1 cellular context compared by ENCODE assay signal in genomic region chr16:578870-579405, GRCh38.
TF ChIP-seq lines count a peak whose summit lies in the region.

No MANE protein-coding gene starts in this region.

TF ChIP-seq in K562, 482 proteins besides CTCF, POLR2A, EP300 and RAD21 (continued from another document and continues in another):
- TF ChIP-seq MBD2 (IDR thresholded peaks at IDR 0.05; ENCODE audit: borderline replicate concordance, low read depth): no peak
- no peak for TF ChIP-seq ZNF785 (CRISPR knock-in tag; IDR thresholded peaks at IDR 0.05)
- TF ChIP-seq PHB2 (IDR thresholded peaks at IDR 0.05; ENCODE audit: low read depth): no peak
- no peak for TF ChIP-seq TCF7L2 (IDR thresholded peaks at IDR 0.05; ENCODE audit: low read depth, low read length)
- 0 out of 2 replicates have a peak, but pooled peaks have one; percentile 28 for TF ChIP-seq LARP7 (IDR thresholded peaks at IDR 0.05)
- TF ChIP-seq, protein P1, sequence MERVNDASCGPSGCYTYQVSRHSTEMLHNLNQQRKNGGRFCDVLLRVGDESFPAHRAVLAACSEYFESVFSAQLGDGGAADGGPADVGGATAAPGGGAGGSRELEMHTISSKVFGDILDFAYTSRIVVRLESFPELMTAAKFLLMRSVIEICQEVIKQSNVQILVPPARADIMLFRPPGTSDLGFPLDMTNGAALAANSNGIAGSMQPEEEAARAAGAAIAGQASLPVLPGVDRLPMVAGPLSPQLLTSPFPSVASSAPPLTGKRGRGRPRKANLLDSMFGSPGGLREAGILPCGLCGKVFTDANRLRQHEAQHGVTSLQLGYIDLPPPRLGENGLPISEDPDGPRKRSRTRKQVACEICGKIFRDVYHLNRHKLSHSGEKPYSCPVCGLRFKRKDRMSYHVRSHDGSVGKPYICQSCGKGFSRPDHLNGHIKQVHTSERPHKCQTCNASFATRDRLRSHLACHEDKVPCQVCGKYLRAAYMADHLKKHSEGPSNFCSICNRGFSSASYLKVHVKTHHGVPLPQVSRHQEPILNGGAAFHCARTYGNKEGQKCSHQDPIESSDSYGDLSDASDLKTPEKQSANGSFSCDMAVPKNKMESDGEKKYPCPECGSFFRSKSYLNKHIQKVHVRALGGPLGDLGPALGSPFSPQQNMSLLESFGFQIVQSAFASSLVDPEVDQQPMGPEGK (CRISPR knock-in tag; IDR thresholded peaks at IDR 0.05; ENCODE audit: borderline replicate concordance): no peak
- no peak for TF ChIP-seq CHCHD3 (CRISPR knock-in tag; IDR thresholded peaks at IDR 0.05)
- TF ChIP-seq ZNF134 (CRISPR knock-in tag; conservative IDR thresholded peaks at IDR 0.05): no peak
- TF ChIP-seq ARHGAP35 (IDR thresholded peaks at IDR 0.05; ENCODE audit: partially characterized antibody): no peak
- no peak for TF ChIP-seq CUX1 (CRISPR knock-in tag; IDR thresholded peaks at IDR 0.05)
- no peak for TF ChIP-seq KAT8 (IDR thresholded peaks at IDR 0.05; ENCODE audit: low read depth)
- TF ChIP-seq, protein P2, sequence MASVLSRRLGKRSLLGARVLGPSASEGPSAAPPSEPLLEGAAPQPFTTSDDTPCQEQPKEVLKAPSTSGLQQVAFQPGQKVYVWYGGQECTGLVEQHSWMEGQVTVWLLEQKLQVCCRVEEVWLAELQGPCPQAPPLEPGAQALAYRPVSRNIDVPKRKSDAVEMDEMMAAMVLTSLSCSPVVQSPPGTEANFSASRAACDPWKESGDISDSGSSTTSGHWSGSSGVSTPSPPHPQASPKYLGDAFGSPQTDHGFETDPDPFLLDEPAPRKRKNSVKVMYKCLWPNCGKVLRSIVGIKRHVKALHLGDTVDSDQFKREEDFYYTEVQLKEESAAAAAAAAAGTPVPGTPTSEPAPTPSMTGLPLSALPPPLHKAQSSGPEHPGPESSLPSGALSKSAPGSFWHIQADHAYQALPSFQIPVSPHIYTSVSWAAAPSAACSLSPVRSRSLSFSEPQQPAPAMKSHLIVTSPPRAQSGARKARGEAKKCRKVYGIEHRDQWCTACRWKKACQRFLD (CRISPR knock-in tag; IDR thresholded peaks at IDR 0.05): no peak
- no peak for TF ChIP-seq ZNF764 (CRISPR knock-in tag; IDR thresholded peaks at IDR 0.05; ENCODE audit: low read depth)
- no peak for TF ChIP-seq CREBBP (IDR thresholded peaks at IDR 0.05; ENCODE audit: low read depth, low read length)
- TF ChIP-seq ZFPM2 (CRISPR knock-in tag; IDR thresholded peaks at IDR 0.05): no peak
- TF ChIP-seq SPI1 (IDR thresholded peaks at IDR 0.05; ENCODE audit: borderline replicate concordance, low read depth, low read length): no peak
- TF ChIP-seq ZNF232 (CRISPR knock-in tag; IDR thresholded peaks at IDR 0.05): no peak
- TF ChIP-seq PCBP1 (IDR thresholded peaks at IDR 0.05; ENCODE audit: low read depth, low read length, poor library complexity, severe bottlenecking): no peak
- peak; percentile 20 for TF ChIP-seq PHF20 (IDR thresholded peaks at IDR 0.05; ENCODE audit: partially characterized antibody)
- TF ChIP-seq TOE1 (IDR thresholded peaks at IDR 0.05; ENCODE audit: borderline replicate concordance): 0 out of 2 replicates have a peak, but pooled peaks have one; percentile 40
- 0 out of 2 replicates have a peak, but pooled peaks have one; percentile 47 for TF ChIP-seq TOE1 (CRISPR knock-in tag; IDR thresholded peaks at IDR 0.05; ENCODE audit: borderline replicate concordance, low read depth)
- TF ChIP-seq CREB5 (CRISPR knock-in tag; IDR thresholded peaks at IDR 0.05): no peak
- no peak for TF ChIP-seq MCM3 (IDR thresholded peaks at IDR 0.05)
- no peak for TF ChIP-seq PYGO2 (tag; IDR thresholded peaks at IDR 0.05)
- no peak for TF ChIP-seq ZNF586 (CRISPR knock-in tag; conservative IDR thresholded peaks at IDR 0.05)
- TF ChIP-seq TCF7 (IDR thresholded peaks at IDR 0.05; ENCODE audit: borderline replicate concordance): peak; percentile 39; the same call in 1 of the 2 replicates
- peak; percentile 91 for TF ChIP-seq STAG1 (CRISPR knock-in tag; IDR thresholded peaks at IDR 0.05; ENCODE audit: borderline replicate concordance)
- TF ChIP-seq PBX2 (CRISPR knock-in tag; IDR thresholded peaks at IDR 0.05; ENCODE audit: low read depth): no peak
- TF ChIP-seq PBX2 (tag; conservative IDR thresholded peaks at IDR 0.05; ENCODE audit: low read depth): no peak
- TF ChIP-seq RBM34 (IDR thresholded peaks at IDR 0.05; ENCODE audit: borderline replicate concordance, insufficient read depth, low read length): no peak
- no peak for TF ChIP-seq BCL6 (CRISPR knock-in tag; IDR thresholded peaks at IDR 0.05)
- no peak for TF ChIP-seq GABPB2 (CRISPR knock-in tag; conservative IDR thresholded peaks at IDR 0.05)
- peak; percentile 24; the same call in 1 of the 2 replicates for TF ChIP-seq TAL1 (IDR thresholded peaks at IDR 0.05)
- no peak for TF ChIP-seq BACH1 (tag; IDR thresholded peaks at IDR 0.05)
- peak; percentile 39 for TF ChIP-seq TBP (optimal IDR thresholded peaks at IDR 0.05; ENCODE audit: low read depth, low read length)
- TF ChIP-seq, protein P3, sequence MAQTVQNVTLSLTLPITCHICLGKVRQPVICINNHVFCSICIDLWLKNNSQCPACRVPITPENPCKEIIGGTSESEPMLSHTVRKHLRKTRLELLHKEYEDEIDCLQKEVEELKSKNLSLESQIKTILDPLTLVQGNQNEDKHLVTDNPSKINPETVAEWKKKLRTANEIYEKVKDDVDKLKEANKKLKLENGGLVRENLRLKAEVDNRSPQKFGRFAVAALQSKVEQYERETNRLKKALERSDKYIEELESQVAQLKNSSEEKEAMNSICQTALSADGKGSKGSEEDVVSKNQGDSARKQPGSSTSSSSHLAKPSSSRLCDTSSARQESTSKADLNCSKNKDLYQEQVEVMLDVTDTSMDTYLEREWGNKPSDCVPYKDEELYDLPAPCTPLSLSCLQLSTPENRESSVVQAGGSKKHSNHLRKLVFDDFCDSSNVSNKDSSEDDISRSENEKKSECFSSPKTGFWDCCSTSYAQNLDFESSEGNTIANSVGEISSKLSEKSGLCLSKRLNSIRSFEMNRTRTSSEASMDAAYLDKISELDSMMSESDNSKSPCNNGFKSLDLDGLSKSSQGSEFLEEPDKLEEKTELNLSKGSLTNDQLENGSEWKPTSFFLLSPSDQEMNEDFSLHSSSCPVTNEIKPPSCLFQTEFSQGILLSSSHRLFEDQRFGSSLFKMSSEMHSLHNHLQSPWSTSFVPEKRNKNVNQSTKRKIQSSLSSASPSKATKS (CRISPR knock-in tag; IDR thresholded peaks at IDR 0.05): no peak
- TF ChIP-seq ZNF316 (IDR thresholded peaks at IDR 0.05): peak; percentile 90
- TF ChIP-seq SETDB1 (IDR thresholded peaks at IDR 0.05; ENCODE audit: low read length): no peak
- peak; percentile 63; the same call in 1 of the 2 replicates for TF ChIP-seq TEAD4 (IDR thresholded peaks at IDR 0.05; ENCODE audit: low read length)
- no peak for TF ChIP-seq TEAD4 (CRISPR knock-in tag; IDR thresholded peaks at IDR 0.05; ENCODE audit: borderline replicate concordance)
- TF ChIP-seq HDAC2 (IDR thresholded peaks at IDR 0.05): 0 out of 2 replicates have a peak, but pooled peaks have one; percentile 37
- TF ChIP-seq CBX3 (IDR thresholded peaks at IDR 0.05; ENCODE audit: borderline replicate concordance in 1 of 2, low read length in 2 of 2): peak in 1 of 2 experiments; percentile 81; a peak in 1 of 3 replicates
- TF ChIP-seq MLX (CRISPR knock-in tag; conservative IDR thresholded peaks at IDR 0.05): no peak
- 0 out of 2 replicates have a peak, but pooled peaks have one; percentile 54 for TF ChIP-seq CBX5 (IDR thresholded peaks at IDR 0.05; ENCODE audit: borderline replicate concordance, low read depth)
- no peak for TF ChIP-seq BRD9 (IDR thresholded peaks at IDR 0.05; ENCODE audit: low read depth, partially characterized antibody)
- no peak for TF ChIP-seq CHD1 (IDR thresholded peaks at IDR 0.05; ENCODE audit: low read length)
- no peak for TF ChIP-seq SMAD2 (IDR thresholded peaks at IDR 0.05; ENCODE audit: low read depth, low read length)
- no peak for TF ChIP-seq SMAD3 (CRISPR knock-in tag; conservative IDR thresholded peaks at IDR 0.05)
- no peak for TF ChIP-seq ARID3B (CRISPR knock-in tag; IDR thresholded peaks at IDR 0.05; ENCODE audit: borderline replicate concordance)
- TF ChIP-seq MCM5 (IDR thresholded peaks at IDR 0.05; ENCODE audit: low read depth): no peak
- no peak for TF ChIP-seq EZH2 (IDR thresholded peaks at IDR 0.05; ENCODE audit: borderline replicate concordance, low read depth, low read length)
- TF ChIP-seq ZC3H11A (IDR thresholded peaks at IDR 0.05; ENCODE audit: low read depth, low read length): no peak
- no peak for TF ChIP-seq ZFP1 (CRISPR knock-in tag; IDR thresholded peaks at IDR 0.05)
- TF ChIP-seq ZNF143 (CRISPR knock-in tag; IDR thresholded peaks at IDR 0.05): peak; percentile 51; the same call in 1 of the 2 replicates
